ENCODE assay signal across 1 cellular context in the genomic region with DNA sequence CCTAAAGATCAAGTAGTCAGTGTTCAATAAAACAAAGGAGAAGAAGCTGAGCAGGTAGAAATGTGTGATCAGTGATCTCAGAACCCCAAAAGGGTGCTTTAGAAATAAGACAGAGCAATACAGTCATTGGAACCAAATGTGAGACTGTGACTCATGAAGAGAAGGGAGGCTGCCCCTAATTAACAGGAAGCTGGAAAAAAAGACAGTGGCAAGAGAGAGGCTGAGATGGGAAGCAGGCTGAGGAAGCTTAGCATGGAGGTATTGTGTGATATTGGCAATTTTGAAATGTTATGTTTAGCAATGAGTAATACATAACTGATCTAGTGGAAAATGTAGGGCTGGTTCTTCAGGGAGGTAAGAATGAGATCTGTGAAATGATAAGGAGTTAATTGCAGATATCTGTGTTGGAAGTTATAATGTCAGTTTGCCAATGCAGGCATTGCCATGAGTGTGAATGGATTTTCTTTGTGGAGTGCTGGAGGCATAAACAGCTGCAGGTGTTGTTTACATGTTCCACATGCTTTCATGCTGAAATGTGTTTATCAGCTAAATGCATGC.
TF ChIP-seq lines count a peak whose summit lies in the region.

No MANE protein-coding gene starts in this region.

TF ChIP-seq in HepG2, 621 proteins besides CTCF, POLR2A, EP300 and RAD21:
- TF ChIP-seq ZNF790 (CRISPR knock-in tag; IDR thresholded peaks at IDR 0.05; ENCODE audit: borderline replicate concordance): no peak
- no peak for TF ChIP-seq ADNP (CRISPR knock-in tag; IDR thresholded peaks at IDR 0.05)
- TF ChIP-seq ZNF605 (CRISPR knock-in tag; IDR thresholded peaks at IDR 0.05): no peak
- TF ChIP-seq ZSCAN29 (CRISPR knock-in tag; conservative IDR thresholded peaks at IDR 0.05): no peak
- TF ChIP-seq ZNF546 (CRISPR knock-in tag; conservative IDR thresholded peaks at IDR 0.05): no peak
- no peak for TF ChIP-seq SETDB1 (CRISPR knock-in tag; IDR thresholded peaks at IDR 0.05; ENCODE audit: borderline replicate concordance)
- TF ChIP-seq, protein P1, sequence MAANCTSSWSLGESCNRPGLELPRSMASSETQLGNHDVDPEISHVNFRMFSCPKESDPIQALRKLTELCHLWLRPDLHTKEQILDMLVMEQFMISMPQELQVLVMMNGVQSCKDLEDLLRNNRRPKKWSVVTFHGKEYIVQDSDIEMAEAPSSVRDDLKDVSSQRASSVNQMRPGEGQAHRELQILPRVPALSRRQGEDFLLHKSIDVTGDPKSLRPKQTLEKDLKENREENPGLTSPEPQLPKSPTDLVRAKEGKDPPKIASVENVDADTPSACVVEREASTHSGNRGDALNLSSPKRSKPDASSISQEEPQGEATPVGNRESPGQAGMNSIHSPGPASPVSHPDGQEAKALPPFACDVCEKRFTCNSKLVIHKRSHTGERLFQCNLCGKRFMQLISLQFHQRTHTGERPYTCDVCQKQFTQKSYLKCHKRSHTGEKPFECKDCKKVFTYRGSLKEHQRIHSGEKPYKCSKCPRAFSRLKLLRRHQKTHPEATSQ (CRISPR knock-in tag; IDR thresholded peaks at IDR 0.05; ENCODE audit: borderline replicate concordance): no peak
- TF ChIP-seq, protein P2, sequence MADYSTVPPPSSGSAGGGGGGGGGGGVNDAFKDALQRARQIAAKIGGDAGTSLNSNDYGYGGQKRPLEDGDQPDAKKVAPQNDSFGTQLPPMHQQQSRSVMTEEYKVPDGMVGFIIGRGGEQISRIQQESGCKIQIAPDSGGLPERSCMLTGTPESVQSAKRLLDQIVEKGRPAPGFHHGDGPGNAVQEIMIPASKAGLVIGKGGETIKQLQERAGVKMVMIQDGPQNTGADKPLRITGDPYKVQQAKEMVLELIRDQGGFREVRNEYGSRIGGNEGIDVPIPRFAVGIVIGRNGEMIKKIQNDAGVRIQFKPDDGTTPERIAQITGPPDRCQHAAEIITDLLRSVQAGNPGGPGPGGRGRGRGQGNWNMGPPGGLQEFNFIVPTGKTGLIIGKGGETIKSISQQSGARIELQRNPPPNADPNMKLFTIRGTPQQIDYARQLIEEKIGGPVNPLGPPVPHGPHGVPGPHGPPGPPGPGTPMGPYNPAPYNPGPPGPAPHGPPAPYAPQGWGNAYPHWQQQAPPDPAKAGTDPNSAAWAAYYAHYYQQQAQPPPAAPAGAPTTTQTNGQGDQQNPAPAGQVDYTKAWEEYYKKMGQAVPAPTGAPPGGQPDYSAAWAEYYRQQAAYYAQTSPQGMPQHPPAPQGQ (CRISPR knock-in tag; IDR thresholded peaks at IDR 0.05; ENCODE audit: borderline replicate concordance): no peak
- no peak for TF ChIP-seq KMT2A (CRISPR knock-in tag; IDR thresholded peaks at IDR 0.05)
- no peak for TF ChIP-seq ZMYM2 (CRISPR knock-in tag; IDR thresholded peaks at IDR 0.05)
- no peak for TF ChIP-seq ZNF234 (CRISPR knock-in tag; conservative IDR thresholded peaks at IDR 0.05)
- no peak for TF ChIP-seq PHF5A (CRISPR knock-in tag; IDR thresholded peaks at IDR 0.05; ENCODE audit: low read depth, unreplicated experiment)
- TF ChIP-seq, protein P3, sequence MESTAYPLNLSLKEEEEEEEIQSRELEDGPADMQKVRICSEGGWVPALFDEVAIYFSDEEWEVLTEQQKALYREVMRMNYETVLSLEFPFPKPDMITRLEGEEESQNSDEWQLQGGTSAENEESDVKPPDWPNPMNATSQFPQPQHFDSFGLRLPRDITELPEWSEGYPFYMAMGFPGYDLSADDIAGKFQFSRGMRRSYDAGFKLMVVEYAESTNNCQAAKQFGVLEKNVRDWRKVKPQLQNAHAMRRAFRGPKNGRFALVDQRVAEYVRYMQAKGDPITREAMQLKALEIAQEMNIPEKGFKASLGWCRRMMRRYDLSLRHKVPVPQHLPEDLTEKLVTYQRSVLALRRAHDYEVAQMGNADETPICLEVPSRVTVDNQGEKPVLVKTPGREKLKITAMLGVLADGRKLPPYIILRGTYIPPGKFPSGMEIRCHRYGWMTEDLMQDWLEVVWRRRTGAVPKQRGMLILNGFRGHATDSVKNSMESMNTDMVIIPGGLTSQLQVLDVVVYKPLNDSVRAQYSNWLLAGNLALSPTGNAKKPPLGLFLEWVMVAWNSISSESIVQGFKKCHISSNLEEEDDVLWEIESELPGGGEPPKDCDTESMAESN (CRISPR knock-in tag; conservative IDR thresholded peaks at IDR 0.05): no peak
- TF ChIP-seq, protein P4, sequence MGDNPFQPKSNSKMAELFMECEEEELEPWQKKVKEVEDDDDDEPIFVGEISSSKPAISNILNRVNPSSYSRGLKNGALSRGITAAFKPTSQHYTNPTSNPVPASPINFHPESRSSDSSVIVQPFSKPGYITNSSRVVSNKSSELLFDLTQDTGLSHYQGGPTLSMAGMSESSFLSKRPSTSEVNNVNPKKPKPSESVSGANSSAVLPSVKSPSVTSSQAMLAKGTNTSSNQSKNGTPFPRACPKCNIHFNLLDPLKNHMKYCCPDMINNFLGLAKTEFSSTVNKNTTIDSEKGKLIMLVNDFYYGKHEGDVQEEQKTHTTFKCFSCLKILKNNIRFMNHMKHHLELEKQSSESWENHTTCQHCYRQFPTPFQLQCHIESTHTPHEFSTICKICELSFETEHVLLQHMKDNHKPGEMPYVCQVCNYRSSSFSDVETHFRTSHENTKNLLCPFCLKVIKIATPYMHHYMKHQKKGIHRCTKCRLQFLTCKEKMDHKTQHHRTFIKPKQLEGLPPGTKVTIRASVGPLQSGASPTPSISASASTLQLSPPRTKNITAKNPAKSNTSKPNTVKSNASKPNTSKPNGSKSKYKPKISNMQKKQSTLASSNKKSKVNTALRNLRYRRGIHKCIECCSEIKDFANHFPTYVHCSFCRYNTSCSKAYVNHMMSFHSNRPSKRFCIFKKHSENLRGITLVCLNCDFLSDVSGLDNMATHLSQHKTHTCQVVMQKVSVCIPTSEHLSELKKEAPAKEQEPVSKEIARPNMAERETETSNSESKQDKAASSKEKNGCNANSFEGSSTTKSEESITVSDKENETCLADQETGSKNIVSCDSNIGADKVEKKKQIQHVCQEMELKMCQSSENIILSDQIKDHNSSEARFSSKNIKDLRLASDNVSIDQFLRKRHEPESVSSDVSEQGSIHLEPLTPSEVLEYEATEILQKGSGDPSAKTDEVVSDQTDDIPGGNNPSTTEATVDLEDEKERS (CRISPR knock-in tag; IDR thresholded peaks at IDR 0.05): no peak
